8 cellular contexts compared by ENCODE assay signal in genomic region chr21:17387030-17387617, GRCh38.
DNase-seq lines count a peak whose midpoint lies in the region; ATAC-seq, FAIRE-seq and TF ChIP-seq lines count a peak whose summit lies in the region.

No MANE protein-coding gene starts in this region.

- CTCF ChIA-PET in activated CD4-positive, alpha-beta T cell treated with anti-CD3 and anti-CD28 coated beads for 36 hours (lab: Charles Lee): interaction anchor here (0.7 to 4.3 kb wide), 22 partner anchors 9 to 335 kb away, joined by 3 to 74 read pairs (median 3); no protein-coding TSS in a partner anchor
- CTCF ChIA-PET in endothelial cell of umbilical vein (lab: Charles Lee): interaction anchor here (0.6 to 9.3 kb wide), 75 partner anchors 9 to 1020 kb away, joined by 3 to 441 read pairs (median 5); partner anchors contain the start of genes BTG3, C21orf91 and CXADR

- H3K27me3 ChIP-seq in endothelial cell of umbilical vein (ENCODE audit: control insufficient read depth in 2 of 2, insufficient read depth in 2 of 2, low read length in 2 of 2): peaks cover 0 to 12% of the 10 kb centered on the region in 2 experiments

- DNase-seq in ACHN: peak; percentile 61
- DNase-seq in GM12892 (ENCODE audit: insufficient read length): peak; percentile 9
- DNase-seq in NCI-H345 (lab: John Stamatoyannopoulos, UW): peak; percentile 91
- DNase-seq in activated CD4-positive, alpha-beta T cell treated with anti-CD3 and anti-CD28 coated beads for 36 hours: peak; percentile 65
- peak; percentile 67 for DNase-seq in endothelial cell of umbilical vein (ENCODE audit: low read depth, low spot score)
- DNase-seq in naive B cell: peak; percentile 30
- DNase-seq in type B pancreatic cell (ENCODE audit: extremely low spot score, unreplicated experiment): no peak

- FAIRE-seq in GM12892 (lab: Jason Lieb, UNC) (peak; percentile 27), endothelial cell of umbilical vein (lab: Jason Lieb, UNC) (peak; percentile 73)

- TF ChIP-seq CTCF in endothelial cell of umbilical vein (IDR thresholded peaks at IDR 0.05; ENCODE audit: extremely low read depth in 1 of 2, insufficient read depth in 1 of 2, low read depth in 1 of 2, low read length in 2 of 2): peak; percentile 23 to 54
- peak; percentile 92 for TF ChIP-seq CTCF in type B pancreatic cell (conservative IDR thresholded peaks at IDR 0.05)

- no peak overlapping the region for H3K27ac Mint-ChIP-seq in activated CD4-positive, alpha-beta T cell treated with anti-CD3 and anti-CD28 coated beads for 36 hours
- no peak overlapping the region for H3K27ac Mint-ChIP-seq in naive B cell
- no peak overlapping the region for H3K27ac Mint-ChIP-seq in type B pancreatic cell

- H3K9me3 ChIP-seq in endothelial cell of umbilical vein (replicated peaks; ENCODE audit: control insufficient read depth, insufficient read depth, low read length): no peaks in the 10 kb centered on the region

- no peak overlapping the region for H3K27ac ChIP-seq in endothelial cell of umbilical vein (ENCODE audit: insufficient read depth, low read depth, low read length)

- H4K20me1 ChIP-seq in endothelial cell of umbilical vein (replicated peaks; ENCODE audit: control insufficient read depth, extremely low read depth, insufficient read depth, low read length): no peaks in the 10 kb centered on the region

- dilution Hi-C loops in endothelial cell of umbilical vein (cut with MboI; ENCODE audit: extremely low pct_ligation_motif_present, low sequenced_read_pairs): no loop called here

- POLR2A ChIA-PET in activated CD4-positive, alpha-beta T cell treated with anti-CD3 and anti-CD28 coated beads for 36 hours (lab: Charles Lee): no interaction called here
- POLR2A ChIA-PET in endothelial cell of umbilical vein (lab: Charles Lee): interaction anchor here (0.9 to 1.3 kb wide), 2 partner anchors 167 to 199 kb away, joined by 3 to 6 read pairs; no protein-coding TSS in a partner anchor

- H3K4me2 ChIP-seq in endothelial cell of umbilical vein (ENCODE audit: insufficient read depth, low read length): no peak overlapping the region

- H3K9me3 Mint-ChIP-seq in activated CD4-positive, alpha-beta T cell treated with anti-CD3 and anti-CD28 coated beads for 36 hours (ENCODE audit: low read depth): peaks cover 2% of the 10 kb centered on the region
- peaks cover 0 to 11% (median 5%) of the 10 kb centered on the region in 7 donors for H3K9me3 Mint-ChIP-seq in naive B cell
- no peaks in the 10 kb centered on the region for H3K9me3 Mint-ChIP-seq in type B pancreatic cell

- in situ Hi-C loops in ACHN (cut with HindIII; ENCODE audit: low pct_ligation_motif_present, low pct_unique_long_range_greater_than_20kb, low sequenced_read_pairs): no loop called here

- no peak overlapping the region for H3K4me3 ChIP-seq in endothelial cell of umbilical vein (replicated peaks in 1 of 3; ENCODE audit: insufficient read depth in 1 of 3, low read depth in 1 of 3, low read length in 3 of 3)

- no peaks in the 10 kb centered on the region for H3K9me1 ChIP-seq in endothelial cell of umbilical vein (replicated peaks; ENCODE audit: control insufficient read depth, extremely low read depth, insufficient read depth, low read length)

- no TSS peak for BruUV-seq in endothelial cell of umbilical vein (replicated peaks; lab: Mats Ljungman, UMichigan)

- H3K9ac ChIP-seq in endothelial cell of umbilical vein (replicated peaks; ENCODE audit: extremely low read depth, insufficient read depth, low read length): no peak overlapping the region

- H3K79me2 ChIP-seq in endothelial cell of umbilical vein (ENCODE audit: control insufficient read depth, insufficient read depth, low read length): no peaks in the 10 kb centered on the region

- no peaks in the 10 kb centered on the region for H3K4me1 Mint-ChIP-seq in activated CD4-positive, alpha-beta T cell treated with anti-CD3 and anti-CD28 coated beads for 36 hours
- peaks cover 0 to 5% (median 0%) of the 10 kb centered on the region in 3 donors for H3K4me1 Mint-ChIP-seq in naive B cell
- peaks cover 4% of the 10 kb centered on the region for H3K4me1 Mint-ChIP-seq in type B pancreatic cell (ENCODE audit: unreplicated experiment)

- no peaks in the 10 kb centered on the region for H3K36me3 ChIP-seq in endothelial cell of umbilical vein (ENCODE audit: control insufficient read depth in 2 of 2, extremely low read depth in 1 of 2, insufficient read depth in 2 of 2, low read length in 2 of 2)

- no peak overlapping the region for H3K4me3 Mint-ChIP-seq in activated CD4-positive, alpha-beta T cell treated with anti-CD3 and anti-CD28 coated beads for 36 hours
- H3K4me3 Mint-ChIP-seq in naive B cell: no peak overlapping the region
- H3K4me3 Mint-ChIP-seq in type B pancreatic cell: no peak overlapping the region

- ATAC-seq in HG03354 (IDR thresholded peaks at IDR 0.05; ENCODE audit: poor library complexity, severe bottlenecking, unreplicated experiment) (peak; percentile 76), naive B cell (ENCODE audit: low read depth in 2 of 2) (no peak)
- peak; percentile 30 for ATAC-seq in activated CD4-positive, alpha-beta T cell treated with anti-CD3 and anti-CD28 coated beads for 36 hours

- H2AFZ ChIP-seq in endothelial cell of umbilical vein (ENCODE audit: low read depth, low read length): no peak overlapping the region

- TF ChIP-seq POLR2A in GM12892 (IDR thresholded peaks at IDR 0.05; ENCODE audit: low read depth, low read length) (no peak), endothelial cell of umbilical vein (IDR thresholded peaks at IDR 0.05; ENCODE audit: low read depth, low read length) (no peak)

- peaks cover 3% of the 10 kb centered on the region for H3K27me3 Mint-ChIP-seq in activated CD4-positive, alpha-beta T cell treated with anti-CD3 and anti-CD28 coated beads for 36 hours
- H3K27me3 Mint-ChIP-seq in naive B cell (no peaks in the 10 kb centered on the region), type B pancreatic cell (no peaks in the 10 kb centered on the region)

- no peaks in the 10 kb centered on the region for H3K36me3 Mint-ChIP-seq in activated CD4-positive, alpha-beta T cell treated with anti-CD3 and anti-CD28 coated beads for 36 hours (ENCODE audit: low read depth)
- H3K36me3 Mint-ChIP-seq in naive B cell (no peaks in the 10 kb centered on the region), type B pancreatic cell (no peaks in the 10 kb centered on the region)

- intact Hi-C loops in activated CD4-positive, alpha-beta T cell treated with anti-CD3 and anti-CD28 coated beads for 36 hours (cut with DNase I, micrococcal nuclease): loop anchor here (1.0 to 10.0 kb wide), 5 partner anchors 126 to 538 kb away; partner anchors contain the start of gene CXADR (in 1 of the 2)
- intact Hi-C loops in endothelial cell of umbilical vein (cut with micrococcal nuclease): loop anchor here (1.0 to 10.0 kb wide), 4 partner anchors 126 to 288 kb away; partner anchors contain the start of gene CXADR

- no peaks in the 10 kb centered on the region for H3K4me1 ChIP-seq in endothelial cell of umbilical vein (ENCODE audit: control insufficient read depth, extremely low read depth, insufficient read depth, low read length)

TF ChIP-seq in endothelial cell of umbilical vein, 7 proteins besides CTCF, POLR2A, EP300 and RAD21:
- TF ChIP-seq POLR2AphosphoS5 (IDR thresholded peaks at IDR 0.05; ENCODE audit: insufficient read depth, low read depth, low read length): no peak
- no peak for TF ChIP-seq EZH2 (IDR thresholded peaks at IDR 0.05; ENCODE audit: borderline replicate concordance, low read depth, low read length, severe bottlenecking)
- TF ChIP-seq FOS (IDR thresholded peaks at IDR 0.05; ENCODE audit: borderline replicate concordance, insufficient read depth, low read length): no peak
- TF ChIP-seq JUN (IDR thresholded peaks at IDR 0.05; ENCODE audit: borderline replicate concordance, insufficient read depth, insufficient read length, low read depth): no peak
- TF ChIP-seq MAX (IDR thresholded peaks at IDR 0.05; ENCODE audit: insufficient read depth, insufficient read length): no peak
- TF ChIP-seq GATA2 (IDR thresholded peaks at IDR 0.05; ENCODE audit: insufficient read depth, insufficient read length, low read depth, low read length): no peak
- TF ChIP-seq MYC (IDR thresholded peaks at IDR 0.05; ENCODE audit: low read depth, low read length): no peak

Comparison
In these comparisons a context has a peak if more than half of its experiments do, and no peak if none do; other contexts are left out.
1. ATAC-seq: peak in HG03354 (single experiment) and activated CD4-positive, alpha-beta T cell treated with anti-CD3 and anti-CD28 coated beads for 36 hours (single experiment); none in naive B cell (0 of 2).